ENCODE assay signal across 8 cellular contexts in the genomic region with DNA sequence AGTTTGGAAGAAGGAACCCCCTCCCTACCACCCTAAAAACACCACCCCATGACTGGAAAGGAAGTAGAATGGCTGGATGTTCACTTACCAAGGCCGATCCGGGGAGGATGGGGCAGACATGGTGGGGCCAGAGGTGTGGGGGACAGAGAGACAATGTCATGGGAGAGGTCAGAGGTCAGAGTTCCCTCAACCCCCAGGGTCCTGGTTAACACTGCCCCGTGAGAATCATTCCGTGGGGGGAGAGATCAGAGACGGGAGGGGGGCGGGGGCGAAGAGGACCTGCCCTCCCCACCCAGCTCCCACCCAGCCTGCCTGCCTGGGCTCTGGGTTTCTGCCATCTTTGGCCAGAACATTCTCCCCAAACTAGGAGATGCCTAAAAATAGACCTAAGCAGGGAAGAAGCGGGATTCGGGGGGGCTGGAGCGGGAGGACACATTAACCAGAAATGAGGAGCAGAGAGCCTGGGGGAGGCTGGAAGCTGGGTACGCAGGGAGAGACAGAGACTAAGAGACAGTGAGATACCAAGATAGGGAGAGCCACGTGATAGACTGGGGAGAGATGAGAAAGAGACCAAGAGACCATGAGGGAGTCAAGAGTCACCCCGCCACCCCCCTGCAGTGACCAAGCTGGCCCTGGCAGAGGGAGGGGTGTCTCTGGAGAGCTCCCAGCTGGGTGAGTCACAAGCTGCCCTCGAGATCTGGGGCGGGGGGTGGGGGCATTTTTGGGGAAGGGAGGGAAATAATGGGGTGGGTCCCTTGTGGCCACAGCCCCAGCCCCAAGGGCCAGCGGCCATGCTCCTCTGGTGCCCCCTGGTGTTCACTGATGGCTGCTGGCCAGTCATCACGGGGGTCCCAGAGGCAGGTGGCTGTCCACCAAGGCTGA. TPM values are rescaled to one million over a fixed set of nuclear protein-coding genes. Genes with fewer than 3 reads are reported as not detected.
A peak's percentile ranks its signal among the peaks of the same experiment; 100 is the strongest.
DNase-seq lines count a peak whose midpoint lies in the region; ATAC-seq and TF ChIP-seq lines count a peak whose summit lies in the region.

No MANE protein-coding gene starts in this region.

- peak overlapping the region; percentile 75 to 85 (median 82) for H3K27ac ChIP-seq in upper lobe of left lung

- 38 to 56% methylated on average over 13 to 17 of the region's 17 CpGs for WGBS in upper lobe of left lung, 2 donors

- no peaks in the 10 kb centered on the region for H3K9me3 Mint-ChIP-seq in nephron

- H3K36me3 ChIP-seq in upper lobe of left lung, result peaks cover 0 to 90% (median 23%) of the 10 kb centered on the region in 4 donors

- H3K9me3 ChIP-seq in upper lobe of left lung, result no peaks in the 10 kb centered on the region

- peak overlapping the region in 2 of 3 experiments; percentile 87 for H3K27ac Mint-ChIP-seq in nephron

- TF ChIP-seq POLR2A in upper lobe of left lung (IDR thresholded peaks at IDR 0.05), result no peak

- H3K4me3 Mint-ChIP-seq in nephron, result no peak overlapping the region

- no peak for DNase-seq in GM12864 (ENCODE audit: low read depth)
- peak; percentile 35 for DNase-seq in NCI-H1092 treated with DMSO at 0.1 percent for 48 hours (lab: John Stamatoyannopoulos, UW)
- peak; percentile 51 to 56 for DNase-seq in activated T-cell treated with anti-CD3 and anti-CD28 coated beads, Interleukin-2, amount 50 U/mL, for 48 hours
- DNase-seq in fibroblast of peridontal ligament (ENCODE audit: extremely low read depth), result peak; percentile 89
- peak in 1 of 2 donors; percentile 61 for DNase-seq in upper lobe of left lung

- TF ChIP-seq CTCF in GM12864 (IDR thresholded peaks at IDR 0.05; ENCODE audit: low read depth, low read length, missing control alignments) (peak; percentile 86), nephron (IDR thresholded peaks at IDR 0.05; ENCODE audit: unreplicated experiment in 3 of 3) (peak; percentile 67 to 72 (median 68)), upper lobe of left lung (IDR thresholded peaks at IDR 0.05) (peak; percentile 62 to 87 (median 75))

- peaks cover 9% of the 10 kb centered on the region for H3K4me1 Mint-ChIP-seq in nephron

- peak in 1 of 4 donors; percentile 11 for TF ChIP-seq EP300 in upper lobe of left lung (IDR thresholded peaks at IDR 0.05)

- H3K4me1 ChIP-seq in upper lobe of left lung, result peaks cover 8 to 22% (median 17%) of the 10 kb centered on the region in 4 donors

- peak; percentile 69 to 71 for ATAC-seq in upper lobe of left lung (ENCODE audit: low FRiP score in 2 of 2)
- no peak for ATAC-seq in GM18870 (IDR thresholded peaks at IDR 0.05; ENCODE audit: unreplicated experiment)
- no peak for ATAC-seq in GM21529 (IDR thresholded peaks at IDR 0.05; ENCODE audit: unreplicated experiment)

- H3K4me3 ChIP-seq in GM12864 (ENCODE audit: low read depth, low read length), result no peak overlapping the region
- H3K4me3 ChIP-seq in upper lobe of left lung, result no peak overlapping the region

- H3K27me3 ChIP-seq in upper lobe of left lung, result no peaks in the 10 kb centered on the region

- H3K27me3 Mint-ChIP-seq in nephron (ENCODE audit: low read depth), result no peaks in the 10 kb centered on the region

- H3K36me3 Mint-ChIP-seq in nephron (ENCODE audit: low read depth), result peaks cover 15% of the 10 kb centered on the region

RNA-seq across cellular contexts. Expression of a gene that starts 6.1 kb away (rescaled TPM):
- total RNA-seq in upper lobe of left lung, result 100 to 1,000 TPM; 144 to 295 (median 240) TPM

RNA-seq across cellular contexts. Expression of a gene that starts 36.0 kb away (rescaled TPM):
- 1 to 10 TPM in 1 of 6 donors, not detected in 5; 5.2 TPM for total RNA-seq in upper lobe of left lung

RNA-seq across cellular contexts. Expression of a gene that starts 47.9 kb away (rescaled TPM):
- total RNA-seq in upper lobe of left lung, result 10 to 100 TPM in 1 of 6 donors, 1 to 10 TPM in 4, not detected in 1; 1.4 to 13.3 (median 2.1) TPM

RNA-seq across cellular contexts. Expression of a gene that starts 58.9 kb away (rescaled TPM):
- total RNA-seq in upper lobe of left lung, result 100 to 1,000 TPM in 3 of 6 donors, 10 to 100 TPM in 3; 34.5 to 203 (median 116) TPM

Comparison
In these comparisons a context has a peak if more than half of its experiments do, and no peak if none do; other contexts are left out.
1. ATAC-seq: peak in upper lobe of left lung (2 of 2); none in GM18870 (single experiment) and GM21529 (single experiment).
2. Peak in every context shown above with its lines, with median percentiles within 50 percentile points of each other: CTCF ChIP-seq.